Comparison of ENCODE assay signal across 8 cellular contexts in the genomic region with DNA sequence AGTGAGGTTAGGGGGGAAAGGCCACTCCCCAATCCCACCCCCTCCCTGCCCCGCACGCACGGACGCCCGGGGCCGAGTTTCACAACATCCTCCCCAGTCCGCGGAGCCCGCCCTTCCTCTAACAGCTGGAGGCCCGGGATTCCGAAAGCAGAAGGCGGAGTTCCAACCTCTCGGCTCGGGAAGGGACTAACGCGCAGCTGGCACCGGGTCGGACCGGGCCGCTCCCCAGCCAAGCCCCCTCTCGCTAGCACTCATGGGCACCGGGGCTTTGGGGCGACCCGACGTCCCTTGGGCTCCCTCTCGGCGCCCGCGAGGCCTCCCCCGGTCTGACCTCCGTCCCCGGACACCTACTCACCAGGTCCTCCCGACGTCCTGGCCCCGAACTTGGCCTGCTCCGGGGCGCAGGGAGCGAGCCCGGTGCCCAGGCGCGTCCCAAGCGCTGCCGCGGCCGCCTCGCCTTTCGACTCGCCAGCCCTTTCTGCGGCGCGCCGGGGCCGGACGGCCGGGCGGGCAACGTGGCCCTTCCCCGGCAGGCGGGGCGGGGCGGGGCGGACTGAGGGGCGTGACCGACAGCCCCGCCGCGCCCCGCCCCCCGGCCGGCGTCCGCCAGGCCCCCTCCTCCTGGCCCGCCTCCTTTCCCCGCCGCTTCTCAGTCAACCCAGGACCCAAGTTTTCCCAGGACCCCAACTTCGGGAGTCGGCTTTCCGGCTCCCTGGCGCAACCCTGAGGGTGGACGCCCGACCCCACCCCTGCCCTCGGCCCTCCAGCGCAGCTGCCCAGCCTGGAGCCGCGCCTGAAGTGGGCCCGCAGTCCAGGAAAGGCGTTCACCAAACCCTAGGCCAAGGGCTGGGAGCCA. TPM values are rescaled to one million over a fixed set of nuclear protein-coding genes. Genes with fewer than 3 reads are reported as not detected.
A peak's percentile ranks its signal among the peaks of the same experiment; 100 is the strongest.
DNase-seq lines count a peak whose midpoint lies in the region; ATAC-seq and TF ChIP-seq lines count a peak whose summit lies in the region.

A gene (minus strand): TSS at position 482 of the 856 bp plus-strand sequence. CDS start 9,835 bp downstream, outside the sequence.

- H3K79me2 ChIP-seq in OCI-LY3 (ENCODE audit: low read length), result peaks cover 64% of the 10 kb centered on the region

- no peaks in the 10 kb centered on the region for H3K27me3 ChIP-seq in OCI-LY3 (ENCODE audit: low read depth, low read length)

- peak within 1 kb of the TSS; percentile 80 for H3K9ac ChIP-seq in OCI-LY3 (ENCODE audit: low read length)

- H3K4me1 ChIP-seq in OCI-LY3 (ENCODE audit: low read length), result peaks cover 33% of the 10 kb centered on the region

- peak within 1 kb of the TSS; percentile 91 for H3K4me2 ChIP-seq in OCI-LY3 (ENCODE audit: low read length)

- peaks cover 85% of the 10 kb centered on the region for H3K4me1 Mint-ChIP-seq in activated T-cell treated with anti-CD3 and anti-CD28 coated beads, Interleukin-2, amount 50 U/mL, for 4 hours (ENCODE audit: low read depth)

- no peaks in the 10 kb centered on the region for H3K27me3 Mint-ChIP-seq in activated T-cell treated with anti-CD3 and anti-CD28 coated beads, Interleukin-2, amount 50 U/mL, for 4 hours (ENCODE audit: low read depth)

- H3K36me3 Mint-ChIP-seq in activated T-cell treated with anti-CD3 and anti-CD28 coated beads, Interleukin-2, amount 50 U/mL, for 4 hours (ENCODE audit: insufficient read depth), result peaks cover 17% of the 10 kb centered on the region

- peaks cover 45% of the 10 kb centered on the region for H4K20me1 ChIP-seq in OCI-LY3 (ENCODE audit: insufficient read depth, low read length)

- peak within 1 kb of the TSS; percentile 89 for H3K4me3 Mint-ChIP-seq in activated T-cell treated with anti-CD3 and anti-CD28 coated beads, Interleukin-2, amount 50 U/mL, for 4 hours

- peaks cover 31% of the 10 kb centered on the region for H3K36me3 ChIP-seq in OCI-LY3 (replicated peaks; ENCODE audit: low read depth, low read length)

- no peaks in the 10 kb centered on the region for H3K9me3 Mint-ChIP-seq in activated T-cell treated with anti-CD3 and anti-CD28 coated beads, Interleukin-2, amount 50 U/mL, for 4 hours

- H3K4me3 ChIP-seq in AG09309 (ENCODE audit: control insufficient read depth, low read depth, low read length) (peak within 1 kb of the TSS; percentile 74), OCI-LY3 (ENCODE audit: low read length) (peak within 1 kb of the TSS; percentile 83)

- no peak within 1 kb of the TSS for H2AFZ ChIP-seq in OCI-LY3 (ENCODE audit: low read depth, low read length)

- peak; percentile 52 for DNase-seq in AG09309 (ENCODE audit: low read depth)
- peak; percentile 73 for DNase-seq in activated T-cell treated with anti-CD3 and anti-CD28 coated beads, Interleukin-2, amount 50 U/mL, for 4 hours
- DNase-seq in myocyte (ENCODE audit: low read depth), result peak; percentile 84
- DNase-seq in stimulated activated CD8-positive, alpha-beta memory T cell treated with anti-CD3 and anti-CD28 coated beads, Interleukin-7, amount 100 ng/mL, for 48 hours (ENCODE audit: extremely low read depth in 1 of 2, low read depth in 1 of 2), result peak; percentile 64 to 67

- peak; percentile 33 for ATAC-seq in HG03196 (IDR thresholded peaks at IDR 0.05; ENCODE audit: unreplicated experiment)
- ATAC-seq in activated T-cell treated with anti-CD3 and anti-CD28 coated beads, Interleukin-2, amount 50 U/mL, for 4 hours, result peak; percentile 67 to 69
- peak; percentile 81 for ATAC-seq in esophagus mucosa

- no peak for TF ChIP-seq CTCF in AG09309 (IDR thresholded peaks at IDR 0.05; ENCODE audit: control insufficient read depth, insufficient read depth, low read depth, low read length, missing control alignments)
- no peak for TF ChIP-seq CTCF in OCI-LY3 (IDR thresholded peaks at IDR 0.05; ENCODE audit: low read depth, low read length)

- in situ Hi-C loops in GM18951 (cut with MboI; ENCODE audit: low sequenced_read_pairs, unreplicated experiment), result no loop called here

- no peaks in the 10 kb centered on the region for H3K9me3 ChIP-seq in OCI-LY3 (ENCODE audit: insufficient read depth, low read length)

- H3K27ac ChIP-seq in OCI-LY3 (ENCODE audit: low read length), result peak within 1 kb of the TSS; percentile 89

- peak; percentile 85 for TF ChIP-seq POLR2A in GM18951 (IDR thresholded peaks at IDR 0.05; ENCODE audit: extremely low read depth, insufficient read depth, insufficient read length)

RNA-seq across cellular contexts. Expression of the gene that starts here (rescaled TPM):
- 10 to 100 TPM; 76.8 to 89.3 (median 85.0) TPM for total RNA-seq in activated T-cell treated with anti-CD3 and anti-CD28 coated beads, Interleukin-2, amount 50 U/mL, for 4 hours
- 64.6 TPM for total RNA-seq in esophagus mucosa
- 120 and 152 TPM in 2 replicates for total RNA-seq in myocyte
- polyA plus RNA-seq in myocyte (2012), result 118 TPM

Comparison
In these comparisons a context has a peak if more than half of its experiments do, and no peak if none do; other contexts are left out.
1. Peak in every context shown above with its lines: DNase-seq, ATAC-seq, H3K4me3 ChIP-seq and H3K27ac ChIP-seq.